Comparison of ENCODE assay signal across 16 cellular contexts in the genomic region with DNA sequence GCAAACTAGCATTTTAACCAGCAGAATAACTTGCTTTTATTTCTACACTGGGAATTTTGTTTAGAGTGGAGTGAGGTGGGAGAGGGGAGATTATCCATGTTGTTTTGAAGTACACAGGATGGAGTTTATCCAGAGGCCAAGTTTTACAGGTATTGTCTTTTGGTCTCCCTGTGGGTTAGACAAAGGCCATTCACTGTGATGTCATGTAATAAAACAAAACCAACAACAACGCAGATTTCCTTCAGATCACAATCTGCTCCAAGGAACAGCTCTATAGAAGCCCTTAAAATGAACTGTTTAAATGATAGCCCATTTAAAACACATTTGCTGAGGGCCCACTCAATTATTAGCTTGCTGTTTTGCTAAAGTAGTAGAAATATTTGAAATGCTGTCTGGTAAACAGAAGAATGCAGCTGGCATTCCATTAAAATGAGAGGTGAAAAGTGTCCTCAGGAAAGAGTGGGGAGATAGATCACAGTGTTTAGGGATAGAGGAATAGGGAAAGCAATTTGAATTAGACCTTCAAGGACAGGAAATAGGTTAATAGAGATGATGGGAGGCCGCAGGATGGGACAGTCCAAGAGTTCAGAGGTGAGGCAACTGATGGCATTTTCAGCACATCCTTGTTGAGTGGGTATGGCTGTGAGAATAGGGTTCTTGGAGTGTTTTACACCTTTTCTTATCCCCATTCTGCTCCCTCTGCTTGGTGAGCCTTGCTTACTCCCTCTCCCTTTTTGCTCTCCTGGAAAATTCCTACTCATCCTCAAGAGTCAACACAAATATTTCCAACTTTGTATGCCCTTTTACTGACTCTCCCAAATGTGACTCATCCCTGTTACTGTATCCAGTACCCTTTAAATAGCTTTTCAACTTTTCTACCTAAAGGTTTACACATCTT.
DNase-seq lines count a peak whose midpoint lies in the region; ATAC-seq, FAIRE-seq and TF ChIP-seq lines count a peak whose summit lies in the region.
"Had no signal": no experiment of that assay in that cellular context is flagged by ENCODE, and none has a peak within 500 bp of the region (broad histone marks: within the 10 kb centered on the region; RNA-seq: fewer than 3 reads in every experiment).

No MANE protein-coding gene starts in this region.

- peaks cover 29% of the 10 kb centered on the region for H3K9me3 ChIP-seq in A549
- no peaks in the 10 kb centered on the region for H3K9me3 ChIP-seq in pancreas
- H3K9me3 ChIP-seq: mucosa of descending colon, prostate gland, transverse colon had no signal

- H3K4me3 ChIP-seq in A549 (no peak overlapping the region), bronchial epithelial cell (ENCODE audit: low read depth, low read length) (no peak overlapping the region), pancreas (no peak overlapping the region)
- H3K4me3 ChIP-seq: mucosa of descending colon, prostate gland, transverse colon had no signal

- CTCF ChIA-PET in A549 (lab: Yijun Ruan, JAX) = interaction anchor here (0.6 to 1.5 kb wide), 5 partner anchors 9 to 281 kb away, joined by 3 to 4 read pairs (median 3); no protein-coding TSS in a partner anchor

- intact Hi-C loops in pancreas (cut with DNase I) = no loop called here

- 12% methylated on average over 2 of the region's 2 CpGs for WGBS in A549 (ENCODE audit: missing lambda C conversion rate)
- WGBS in pancreas, 2 donors = 71 to 84% methylated on average over 2 of the region's 2 CpGs

- TF ChIP-seq CTCF in A549 (IDR thresholded peaks at IDR 0.05) (no peak), bronchial epithelial cell (IDR thresholded peaks at IDR 0.05; ENCODE audit: insufficient read depth, low read length, severe bottlenecking) (no peak), pancreas (IDR thresholded peaks at IDR 0.05) (no peak)

- TF ChIP-seq POLR2A in A549 (IDR thresholded peaks at IDR 0.05; ENCODE audit: low read length) (no peak), GM12891 (IDR thresholded peaks at IDR 0.05; ENCODE audit: low read depth, low read length) (no peak)

- peak; percentile 87 to 90 for ATAC-seq in A549
- ATAC-seq in pancreas = no peak
- ATAC-seq: mucosa of descending colon had no signal

- H3K27ac ChIP-seq in A549 = peak overlapping the region; percentile 71 to 84
- H3K27ac ChIP-seq in pancreas = no peak overlapping the region
- H3K27ac ChIP-seq: prostate gland, transverse colon had no signal

- H3K36me3 ChIP-seq in bronchial epithelial cell (ENCODE audit: control insufficient read depth, insufficient read depth, low read length) = no peaks in the 10 kb centered on the region
- H3K36me3 ChIP-seq in pancreas = no peaks in the 10 kb centered on the region
- H3K36me3 ChIP-seq: prostate gland, transverse colon had no signal

- DNase-seq in A549 (ENCODE audit: low read depth in 1 of 2, low spot score in 1 of 2) (peak; percentile 27 to 76), HT1080 (ENCODE audit: low read depth) (peak; percentile 62), bronchial epithelial cell (ENCODE audit: low read depth) (peak; percentile 80), kidney glomerular epithelial cell (lab: John Stamatoyannopoulos, UW) (peak; percentile 46), GM12891 (ENCODE audit: insufficient read length, low spot score) (no peak), NCI-H187 (lab: John Stamatoyannopoulos, UW) (no peak), pancreas (no peak), NCI-H1436 treated with DMSO at 0.1 percent for 48 hours (lab: John Stamatoyannopoulos, UW) (no peak)
- DNase-seq: activated CD4-positive, alpha-beta memory T cell treated with anti-CD3 and anti-CD28 coated beads, Interleukin-2, amount 10 ng/mL, durations not matched to agents 7 days and 5 days; Calu3; mucosa of descending colon; NCI-H146; SHP77; stimulated activated CD8-positive, alpha-beta memory T cell treated with anti-CD3 and anti-CD28 coated beads, Interleukin-4, amount 100 ng/mL, for 48 hours; transverse colon had no signal

- 0 out of 5 replicates have a peak, but pooled peaks of 1 of the 2 experiments have one; percentile 3 for TF ChIP-seq RAD21 in A549 (conservative IDR thresholded peaks at IDR 0.05 in 1 of 2, IDR thresholded peaks at IDR 0.05 in 1 of 2)

- TF ChIP-seq EP300 in A549 (IDR thresholded peaks at IDR 0.05) = peak in 1 of 2 experiments; percentile 37; a peak in 1 of 5 replicates

- peak overlapping the region; percentile 62 for H3K4me2 ChIP-seq in A549

- H3K27me3 ChIP-seq in bronchial epithelial cell (ENCODE audit: control insufficient read depth, insufficient read depth, low read length) = no peaks in the 10 kb centered on the region
- no peaks in the 10 kb centered on the region for H3K27me3 ChIP-seq in pancreas
- H3K27me3 ChIP-seq: transverse colon had no signal

- no peak for FAIRE-seq in A549 (lab: Jason Lieb, UNC)
- peak; percentile 23 for FAIRE-seq in bronchial epithelial cell (lab: Jason Lieb, UNC)
- no peak for FAIRE-seq in GM12891 (lab: Jason Lieb, UNC)
- FAIRE-seq in pancreas (lab: Jason Lieb, UNC) = no peak

- POLR2A ChIA-PET in A549 (lab: Yijun Ruan, JAX) = interaction anchor here (1.0 to 1.1 kb wide), 2 partner anchors 11 to 52 kb away, joined by 3 read pairs; no protein-coding TSS in a partner anchor

- H3K4me1 ChIP-seq in A549 (peaks cover 31% of the 10 kb centered on the region), pancreas (no peaks in the 10 kb centered on the region)
- H3K4me1 ChIP-seq: prostate gland, transverse colon had no signal

TF ChIP-seq in A549, 52 proteins besides CTCF, POLR2A, EP300 and RAD21:
- TF ChIP-seq ZNF302 (CRISPR knock-in tag; IDR thresholded peaks at IDR 0.05) (no peak), JUNB (IDR thresholded peaks at IDR 0.05) (peak; percentile 48; the same call in 1 of the 2 replicates), CEBPB (IDR thresholded peaks at IDR 0.05) (no peak; a peak in 1 of 4 replicates), FOSL2 (IDR thresholded peaks at IDR 0.05) (peak; percentile 61), FOSL2 (CRISPR knock-in tag; IDR thresholded peaks at IDR 0.05) (peak; percentile 92), HOXB13 (CRISPR knock-in tag; IDR thresholded peaks at IDR 0.05; ENCODE audit: low read depth) (no peak), GATA3 (IDR thresholded peaks at IDR 0.05; ENCODE audit: borderline replicate concordance) (peak; percentile 65), HOXB5 (CRISPR knock-in tag; IDR thresholded peaks at IDR 0.05) (peak; percentile 21; the same call in 1 of the 2 replicates)

TF ChIP-seq in GM12891, 5 proteins besides CTCF, POLR2A, EP300 and RAD21:
- no peak for TF ChIP-seq POLR2AphosphoS5 (IDR thresholded peaks at IDR 0.05; ENCODE audit: low read depth, low read length)
- TF ChIP-seq POU2F2 (IDR thresholded peaks at IDR 0.05; ENCODE audit: low read depth, low read length) = no peak
- no peak for TF ChIP-seq TAF1 (IDR thresholded peaks at IDR 0.05; ENCODE audit: low read depth, low read length)
- TF ChIP-seq SPI1 (IDR thresholded peaks at IDR 0.05; ENCODE audit: low read depth, low read length) = no peak
- TF ChIP-seq PAX5 (IDR thresholded peaks at IDR 0.05; ENCODE audit: insufficient read depth, low read length, severe bottlenecking) = no peak
TF ChIP-seq in GM12891: peak in this region for 0.

Comparison
In these comparisons a context has a peak if more than half of its experiments do, and no peak if none do; other contexts are left out.
1. ATAC-seq: peak in A549 (2 of 2); none in pancreas (0 of 4).
2. DNase-seq: peak in A549 (2 of 2), HT1080 (single experiment), bronchial epithelial cell (single experiment) and kidney glomerular epithelial cell (single experiment); none in GM12891 (single experiment), NCI-H187 (0 of 2), pancreas (0 of 6) and NCI-H1436 treated with DMSO at 0.1 percent for 48 hours (single experiment).
3. H3K27ac ChIP-seq: peak in A549 (2 of 2); none in pancreas (0 of 4).